9 cellular contexts compared by ENCODE assay signal in the genomic region with DNA sequence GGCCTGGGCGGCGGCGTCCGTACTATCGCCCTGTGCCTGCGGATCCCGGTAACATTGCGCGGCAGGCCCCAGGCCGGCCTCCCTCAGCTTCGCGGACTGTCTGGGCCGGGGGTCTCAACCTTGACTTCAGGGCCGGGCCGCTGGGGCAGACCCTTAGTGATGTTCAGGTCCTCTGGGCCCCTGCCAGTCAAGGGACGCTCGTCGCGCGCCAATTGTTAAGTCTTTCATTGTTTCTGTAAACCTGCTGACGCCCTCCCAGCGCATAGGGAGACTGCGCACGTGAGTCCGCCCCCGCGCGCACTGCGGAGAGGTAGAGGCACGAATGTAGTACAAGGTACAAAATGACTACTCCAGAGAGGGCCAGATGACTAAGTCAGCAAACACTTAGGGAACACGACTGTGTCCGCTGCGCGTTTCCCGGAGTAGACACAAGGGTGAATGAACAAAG. TPM values are rescaled to one million over a fixed set of nuclear protein-coding genes. Genes with fewer than 3 reads are reported as not detected.
DNase-seq lines count a peak whose midpoint lies in the region; ATAC-seq, FAIRE-seq and TF ChIP-seq lines count a peak whose summit lies in the region.
"Had no signal": no experiment of that assay in that cellular context is flagged by ENCODE, and none has a peak within 500 bp of the region (broad histone marks: within the 10 kb centered on the region; RNA-seq: fewer than 3 reads in every experiment).

No MANE protein-coding gene starts in this region.

- H3K9me3 ChIP-seq in pancreas = no peaks in the 10 kb centered on the region
- H3K9me3 ChIP-seq in upper lobe of right lung = no peaks in the 10 kb centered on the region

- DNase-seq in DMS 273 (lab: John Stamatoyannopoulos, UW; ENCODE audit: unreplicated experiment) = peak; percentile 56
- no peak for DNase-seq in DMS 273 treated with DMSO at 0.1 percent for 48 hours (lab: John Stamatoyannopoulos, UW)
- DNase-seq in NCI-H774 (lab: John Stamatoyannopoulos, UW) = peak; percentile 23
- peak in 3 of 4 experiments; percentile 27 to 40 (median 31) for DNase-seq in activated naive CD4-positive, alpha-beta T cell (lab: John Stamatoyannopoulos, UW)
- DNase-seq in glomerular visceral epithelial cell (ENCODE audit: extremely low spot score) = peak; percentile 41
- peak in 4 of 6 donors; percentile 21 to 71 (median 50) for DNase-seq in pancreas
- peak; percentile 80 for DNase-seq in upper lobe of right lung

- H3K27me3 ChIP-seq in pancreas (no peaks in the 10 kb centered on the region), upper lobe of right lung (no peaks in the 10 kb centered on the region)

- H3K4me3 ChIP-seq in pancreas (peak overlapping the region; percentile 54 to 90 (median 64)), upper lobe of right lung (peak overlapping the region; percentile 77)

- peak overlapping the region; percentile 76 to 89 (median 83) for H3K27ac ChIP-seq in pancreas
- H3K27ac ChIP-seq in upper lobe of right lung = peak overlapping the region; percentile 86

- H3K36me3 ChIP-seq in pancreas = no peaks in the 10 kb centered on the region
- H3K36me3 ChIP-seq in upper lobe of right lung = no peaks in the 10 kb centered on the region

- 1 to 2% methylated on average over 35 of the region's 35 CpGs for WGBS in pancreas, 2 donors

- H3K4me1 ChIP-seq in pancreas = peaks cover 0 to 17% (median 8%) of the 10 kb centered on the region in 3 donors
- H3K4me1 ChIP-seq in upper lobe of right lung = peaks cover 17% of the 10 kb centered on the region

- TF ChIP-seq CTCF in pancreas (IDR thresholded peaks at IDR 0.05) (no peak), upper lobe of right lung (IDR thresholded peaks at IDR 0.05) (no peak)

- ATAC-seq in HG02943 (IDR thresholded peaks at IDR 0.05; ENCODE audit: low read depth, unreplicated experiment) (peak; percentile 18), pancreas (peak; percentile 35 to 68 (median 48)), upper lobe of right lung (peak; percentile 49)

- intact Hi-C loops in pancreas (cut with DNase I) (no loop called here), upper lobe of right lung (cut with DNase I) (no loop called here)

- FAIRE-seq in pancreas (lab: Jason Lieb, UNC) = no peak
- FAIRE-seq: A204.1 had no signal

RNA-seq across cellular contexts. Expression of a gene that starts 0.5 kb away (rescaled TPM):
- total RNA-seq in pancreas = 10 to 100 TPM; 10.5 to 17.1 (median 16.8) TPM
- 10 to 100 TPM; 22.4 to 43.6 TPM for polyA plus RNA-seq in pancreas
- 22.7 TPM for total RNA-seq in upper lobe of right lung

RNA-seq across cellular contexts. Expression of a gene that starts 38.4 kb away (rescaled TPM):
- total RNA-seq in pancreas = under 1 TPM; 0.43 to 1.00 (median 0.60) TPM
- polyA plus RNA-seq in pancreas = under 1 TPM; 0.23 to 0.73 TPM
- 2.1 TPM for total RNA-seq in upper lobe of right lung

RNA-seq across cellular contexts. Expression of a gene that starts 59.7 kb away (rescaled TPM):
- total RNA-seq in pancreas = 10 to 100 TPM in 2 of 6 donors, 1 to 10 TPM in 4; 1.5 to 23.8 (median 7.4) TPM
- polyA plus RNA-seq in pancreas = 10 to 100 TPM in 1 of 2 donors, 1 to 10 TPM in 1; 6.9 to 28.1 TPM
- total RNA-seq in upper lobe of right lung = 82.2 TPM
